Comparison of ENCODE assay signal across 34 cellular contexts in genomic region chr17:7495906-7496434, GRCh38. TPM values are rescaled to one million over a fixed set of nuclear protein-coding genes. Genes with fewer than 3 reads are reported as not detected.
DNase-seq lines count a peak whose midpoint lies in the region; ATAC-seq, FAIRE-seq and TF ChIP-seq lines count a peak whose summit lies in the region.
"Had no signal": no experiment of that assay in that cellular context is flagged by ENCODE, and none has a peak within 500 bp of the region (broad histone marks: within the 10 kb centered on the region; RNA-seq: fewer than 3 reads in every experiment).

No MANE protein-coding gene starts in this region.

- no peak for TF ChIP-seq POLR2A in endothelial cell of umbilical vein (IDR thresholded peaks at IDR 0.05; ENCODE audit: low read depth, low read length)

- ATAC-seq in psoas muscle (peak in 1 of 4 donors; percentile 3), GM18870 (IDR thresholded peaks at IDR 0.05; ENCODE audit: unreplicated experiment) (no peak)

- H4K20me1 ChIP-seq in endothelial cell of umbilical vein (replicated peaks; ENCODE audit: control insufficient read depth, extremely low read depth, insufficient read depth, low read length) = peaks cover 4% of the 10 kb centered on the region

- no peaks in the 10 kb centered on the region for H3K9me1 ChIP-seq in endothelial cell of umbilical vein (replicated peaks; ENCODE audit: control insufficient read depth, extremely low read depth, insufficient read depth, low read length)

- H3K4me1 ChIP-seq in HUES6 (ENCODE audit: control insufficient read depth, insufficient read depth, low read length) = no peaks in the 10 kb centered on the region
- H3K4me1 ChIP-seq in endothelial cell of umbilical vein (ENCODE audit: control insufficient read depth, extremely low read depth, insufficient read depth, low read length) = peaks cover 23% of the 10 kb centered on the region
- no peaks in the 10 kb centered on the region for H3K4me1 ChIP-seq in psoas muscle
- H3K4me1 ChIP-seq: Caco-2, parathyroid adenoma, SJSA1 had no signal

- POLR2A ChIA-PET in AG04450 (lab: Yijun Ruan, JAX) = interaction anchor here (0.8 kb wide), 1 partner anchor 65 kb away, joined by 5 read pairs; no protein-coding TSS in a partner anchor
- POLR2A ChIA-PET in endothelial cell of umbilical vein (lab: Charles Lee) = no interaction called here

- peaks cover 53% of the 10 kb centered on the region for H3K79me2 ChIP-seq in endothelial cell of umbilical vein (ENCODE audit: control insufficient read depth, insufficient read depth, low read length)

- no peak for DNase-seq in AG04450 (ENCODE audit: low read depth, low spot score)
- DNase-seq in endothelial cell of umbilical vein (ENCODE audit: low read depth, low spot score) = no peak
- DNase-seq in psoas muscle = no peak
- DNase-seq in epidermal melanocyte (ENCODE audit: insufficient read length, low spot score) = no peak
- DNase-seq in MG63 = no peak
- DNase-seq: activated CD4-positive, alpha-beta T cell treated with anti-CD3 and anti-CD28 coated beads for 48 hours; activated naive CD4-positive, alpha-beta T cell treated with Interleukin-2 at 50 U/mL for 16 hours; amniotic stem cell; Caco-2; DMS53; HCEC 1CT; KG1; mammary epithelial cell; NCI-H1105; NCI-H187 treated with DMSO at 0.1 percent for 48 hours; NCI-H2171; NCI-H82; stimulated activated CD4-positive, alpha-beta T cell treated with anti-CD3 and anti-CD28 coated beads, Interleukin-2, amount 100 ng/mL, for 24 hours; stomach; thyroid gland; WERI-Rb-1 had no signal

- dilution Hi-C loops in endothelial cell of umbilical vein (cut with MboI; ENCODE audit: extremely low pct_ligation_motif_present, low sequenced_read_pairs) = no loop called here

- no peak for TF ChIP-seq CTCF in AG04450 (IDR thresholded peaks at IDR 0.05; ENCODE audit: low read depth, low read length)
- TF ChIP-seq CTCF in endothelial cell of umbilical vein (IDR thresholded peaks at IDR 0.05; ENCODE audit: extremely low read depth in 1 of 2, insufficient read depth in 1 of 2, low read depth in 1 of 2, low read length in 2 of 2) = no peak
- TF ChIP-seq CTCF in psoas muscle (IDR thresholded peaks at IDR 0.05) = no peak

- no peak for FAIRE-seq in endothelial cell of umbilical vein (lab: Jason Lieb, UNC)
- FAIRE-seq: colon had no signal

- no peaks in the 10 kb centered on the region for H3K27me3 ChIP-seq in AG04450 (ENCODE audit: control insufficient read depth, insufficient read depth, low read length)
- H3K27me3 ChIP-seq in HUES6 (ENCODE audit: control insufficient read depth, insufficient read depth, low read length) = no peaks in the 10 kb centered on the region
- H3K27me3 ChIP-seq in endothelial cell of umbilical vein (ENCODE audit: control insufficient read depth in 2 of 2, insufficient read depth in 2 of 2, low read length in 2 of 2) = no peaks in the 10 kb centered on the region
- H3K27me3 ChIP-seq in psoas muscle (ENCODE audit: insufficient read depth in 3 of 3, low read length in 2 of 3) = no peaks in the 10 kb centered on the region
- no peaks in the 10 kb centered on the region for H3K27me3 ChIP-seq in MG63
- H3K27me3 ChIP-seq: BLaER1 treated with 17β-estradiol and CSF1 and Interleukin-3, amounts not matched to agents 10 nM and 100 nM; SJSA1; stomach; thyroid gland had no signal

- CTCF ChIA-PET in AG04450 (lab: Charles Lee) = interaction anchor here (0.7 to 1.0 kb wide), 4 partner anchors 17 to 139 kb away, joined by 3 to 4 read pairs (median 4); no protein-coding TSS in a partner anchor
- CTCF ChIA-PET in endothelial cell of umbilical vein (lab: Charles Lee) = interaction anchor here (1.0 to 2.6 kb wide), 4 partner anchors 8 to 140 kb away, joined by 4 to 22 read pairs (median 11); partner anchors contain the start of gene SENP3

- H3K9me3 ChIP-seq in AG04450 (ENCODE audit: control insufficient read depth, insufficient read depth, low read length) (no peaks in the 10 kb centered on the region; the same call in 1 of the 2 replicates), HUES6 (ENCODE audit: control insufficient read depth, insufficient read depth, low read depth, low read length) (no peaks in the 10 kb centered on the region), endothelial cell of umbilical vein (replicated peaks; ENCODE audit: control insufficient read depth, insufficient read depth, low read length) (no peaks in the 10 kb centered on the region), psoas muscle (no peaks in the 10 kb centered on the region), MG63 (no peaks in the 10 kb centered on the region)
- H3K9me3 ChIP-seq: BLaER1 treated with 17β-estradiol and CSF1 and Interleukin-3, amounts not matched to agents 10 nM and 100 nM; Caco-2; SJSA1; stomach; thyroid gland had no signal

- H3K4me3 ChIP-seq in AG04450 (ENCODE audit: low read depth, low read length) = no peak overlapping the region
- H3K4me3 ChIP-seq in HUES6 (ENCODE audit: low read depth, low read length) = no peak overlapping the region
- no peak overlapping the region for H3K4me3 ChIP-seq in endothelial cell of umbilical vein (replicated peaks in 1 of 3; ENCODE audit: insufficient read depth in 1 of 3, low read depth in 1 of 3, low read length in 3 of 3)
- H3K4me3 ChIP-seq in psoas muscle = no peak overlapping the region
- H3K4me3 ChIP-seq in MG63 = no peak overlapping the region
- H3K4me3 ChIP-seq: BLaER1 treated with 17β-estradiol and CSF1 and Interleukin-3, amounts not matched to agents 10 nM and 100 nM; SJSA1; stomach; thyroid gland had no signal

- H3K36me3 ChIP-seq in HUES6 (ENCODE audit: control insufficient read depth, insufficient read depth, low read length) (peaks cover 79% of the 10 kb centered on the region), endothelial cell of umbilical vein (ENCODE audit: control insufficient read depth in 2 of 2, extremely low read depth in 1 of 2, insufficient read depth in 2 of 2, low read length in 2 of 2) (peaks cover 26 to 29% of the 10 kb centered on the region in 2 experiments), psoas muscle (ENCODE audit: insufficient read depth in 1 of 2, low read depth in 1 of 2) (peaks cover 6 to 65% of the 10 kb centered on the region in 2 donors), MG63 (peaks cover 18% of the 10 kb centered on the region)

- H3K4me2 ChIP-seq in endothelial cell of umbilical vein (ENCODE audit: insufficient read depth, low read length) = no peak overlapping the region
- H3K4me2 ChIP-seq: BLaER1 treated with 17β-estradiol and CSF1 and Interleukin-3, amounts not matched to agents 10 nM and 100 nM had no signal

- WGBS in psoas muscle, 3 donors = 84 to 87% (median 86%) methylated on average over 12 of the region's 12 CpGs

- H3K27ac ChIP-seq in AG04450 (ENCODE audit: low read depth, low read length) = peak overlapping the region; percentile 2
- 0 out of 2 replicates have a peak overlapping the region, but pooled peaks have one; percentile 13 for H3K27ac ChIP-seq in HUES6 (ENCODE audit: low read depth, low read length)
- H3K27ac ChIP-seq in endothelial cell of umbilical vein (ENCODE audit: insufficient read depth, low read depth, low read length) = peak overlapping the region; percentile 51
- H3K27ac ChIP-seq in psoas muscle = peak overlapping the region; percentile 60
- H3K27ac ChIP-seq: BLaER1 treated with 17β-estradiol and CSF1 and Interleukin-3, amounts not matched to agents 10 nM and 100 nM; HL-60; parathyroid adenoma; SJSA1; thyroid gland; WERI-Rb-1 had no signal

- H2AFZ ChIP-seq in endothelial cell of umbilical vein (ENCODE audit: low read depth, low read length) = no peak overlapping the region
- H2AFZ ChIP-seq: parathyroid adenoma had no signal

- BruUV-seq in endothelial cell of umbilical vein (replicated peaks; lab: Mats Ljungman, UMichigan) = no TSS peak

- no peak overlapping the region for H3K9ac ChIP-seq in HUES6 (ENCODE audit: low read length)
- H3K9ac ChIP-seq in endothelial cell of umbilical vein (replicated peaks; ENCODE audit: extremely low read depth, insufficient read depth, low read length) = no peak overlapping the region
- H3K9ac ChIP-seq: parathyroid adenoma had no signal

- intact Hi-C loops in endothelial cell of umbilical vein (cut with micrococcal nuclease) (loop anchor here (2.0 kb wide), 1 partner anchor 139 kb away; no protein-coding TSS in a partner anchor), psoas muscle (cut with DNase I) (no loop called here)

RNA-seq across cellular contexts. Expression of gene POLR2A, which starts 11.8 kb away (rescaled TPM):
- polyA plus RNA-seq in AG04450 (2011; rRNA removed) = 18.4 and 35.0 TPM in 2 replicates
- polyA minus RNA-seq in AG04450 (2011; rRNA and poly(A)+ RNA removed) = 207 and 320 TPM in 2 replicates
- total RNA-seq in endothelial cell of umbilical vein = 145 and 151 TPM in 2 replicates
- polyA plus RNA-seq in endothelial cell of umbilical vein = 25.1 and 45.9 TPM in 2 replicates
- 26.0 and 30.8 TPM in 2 replicates for polyA plus RNA-seq in endothelial cell of umbilical vein (2011; cell fraction: cytosol; rRNA removed)
- 107 and 129 TPM in 2 replicates for polyA plus RNA-seq in endothelial cell of umbilical vein (2011; cell fraction: nucleus; rRNA removed)
- 70.9 and 97.1 TPM in 2 replicates for polyA plus RNA-seq in endothelial cell of umbilical vein (2012)
- 213 and 226 TPM in 2 replicates for polyA minus RNA-seq in endothelial cell of umbilical vein
- polyA minus RNA-seq in endothelial cell of umbilical vein (2011; cell fraction: cytosol; rRNA and poly(A)+ RNA removed) = 88.7 TPM
- polyA minus RNA-seq in endothelial cell of umbilical vein (2011; cell fraction: nucleus; rRNA and poly(A)+ RNA removed) = 158 and 169 TPM in 2 replicates
- 10 to 100 TPM; 42.7 to 74.3 (median 56.9) TPM for total RNA-seq in psoas muscle
- 10 to 100 TPM in 2 of 3 donors, 1 to 10 TPM in 1; 8.0 to 68.7 (median 15.0) TPM for polyA plus RNA-seq in psoas muscle
- 11.5 and 16.2 TPM in 2 replicates for total RNA-seq in MG63 (2014; rRNA removed; shearing (Covaris generic); ENCODE audit: low replicate concordance)

RNA-seq across cellular contexts. Expression of gene SLC35G6, which starts 14.7 kb away (rescaled TPM):
- polyA plus RNA-seq in AG04450 (2011; rRNA removed) = not detected in 2 replicates
- polyA minus RNA-seq in AG04450 (2011; rRNA and poly(A)+ RNA removed) = not detected in 2 replicates
- total RNA-seq in endothelial cell of umbilical vein = not detected in 2 replicates
- not detected in 2 replicates for polyA plus RNA-seq in endothelial cell of umbilical vein
- polyA plus RNA-seq in endothelial cell of umbilical vein (2011; cell fraction: cytosol; rRNA removed) = not detected in 2 replicates
- polyA plus RNA-seq in endothelial cell of umbilical vein (2011; cell fraction: nucleus; rRNA removed) = not detected in 2 replicates
- 0.16 TPM in 1 of 2 replicates, not detected in the other for polyA plus RNA-seq in endothelial cell of umbilical vein (2012)
- polyA minus RNA-seq in endothelial cell of umbilical vein = not detected in 2 replicates
- not detected for polyA minus RNA-seq in endothelial cell of umbilical vein (2011; cell fraction: cytosol; rRNA and poly(A)+ RNA removed)
- not detected in 2 replicates for polyA minus RNA-seq in endothelial cell of umbilical vein (2011; cell fraction: nucleus; rRNA and poly(A)+ RNA removed)
- total RNA-seq in psoas muscle = not detected
- polyA plus RNA-seq in psoas muscle = under 1 TPM in 1 of 3 donors, not detected in 2; 0.05 TPM
- total RNA-seq in MG63 (2014; rRNA removed; shearing (Covaris generic); ENCODE audit: low replicate concordance) = not detected in 2 replicates
- total RNA-seq: Caco-2, epithelial cell of proximal tubule, kidney epithelial cell, mammary epithelial cell, MCF 10A, mucosa of gallbladder, NCI-H460, SJSA1, stomach, thyroid gland had no signal
- polyA plus RNA-seq: mammary epithelial cell, neural cell, stomach had no signal

RNA-seq across cellular contexts. Expression of gene ZBTB4, which starts 16.5 kb away (rescaled TPM):
- polyA plus RNA-seq in AG04450 (2011; rRNA removed) (18.8 and 22.3 TPM in 2 replicates), endothelial cell of umbilical vein (15.1 and 15.7 TPM in 2 replicates), psoas muscle (10 to 100 TPM; 10.3 to 20.2 (median 13.5) TPM)
- 28.8 and 32.5 TPM in 2 replicates for polyA minus RNA-seq in AG04450 (2011; rRNA and poly(A)+ RNA removed)
- total RNA-seq in endothelial cell of umbilical vein (26.5 and 27.4 TPM in 2 replicates), psoas muscle (10 to 100 TPM; 29.3 to 43.2 (median 35.5) TPM)
- polyA plus RNA-seq in endothelial cell of umbilical vein (2011; cell fraction: cytosol; rRNA removed) = 9.4 and 11.8 TPM in 2 replicates
- 18.0 and 18.5 TPM in 2 replicates for polyA plus RNA-seq in endothelial cell of umbilical vein (2011; cell fraction: nucleus; rRNA removed)
- 20.6 and 25.2 TPM in 2 replicates for polyA plus RNA-seq in endothelial cell of umbilical vein (2012)
- polyA minus RNA-seq in endothelial cell of umbilical vein = 29.2 and 30.0 TPM in 2 replicates
- polyA minus RNA-seq in endothelial cell of umbilical vein (2011; cell fraction: cytosol; rRNA and poly(A)+ RNA removed) = 11.8 TPM
- 12.3 and 15.1 TPM in 2 replicates for polyA minus RNA-seq in endothelial cell of umbilical vein (2011; cell fraction: nucleus; rRNA and poly(A)+ RNA removed)
- total RNA-seq in MG63 (2014; rRNA removed; shearing (Covaris generic); ENCODE audit: low replicate concordance) = 5.3 and 6.0 TPM in 2 replicates

RNA-seq across cellular contexts. Expression of gene CHRNB1, which starts 51.1 kb away (rescaled TPM):
- polyA plus RNA-seq in AG04450 (2011; rRNA removed) = 5.3 and 6.3 TPM in 2 replicates
- 2.9 and 4.2 TPM in 2 replicates for polyA minus RNA-seq in AG04450 (2011; rRNA and poly(A)+ RNA removed)
- 5.4 and 5.6 TPM in 2 replicates for total RNA-seq in endothelial cell of umbilical vein
- polyA plus RNA-seq in endothelial cell of umbilical vein = 9.3 and 9.6 TPM in 2 replicates
- 9.6 and 9.9 TPM in 2 replicates for polyA plus RNA-seq in endothelial cell of umbilical vein (2011; cell fraction: cytosol; rRNA removed)
- 2.8 and 3.2 TPM in 2 replicates for polyA plus RNA-seq in endothelial cell of umbilical vein (2011; cell fraction: nucleus; rRNA removed)
- 3.7 and 5.6 TPM in 2 replicates for polyA plus RNA-seq in endothelial cell of umbilical vein (2012)
- polyA minus RNA-seq in endothelial cell of umbilical vein = 7.7 and 8.9 TPM in 2 replicates
- not detected for polyA minus RNA-seq in endothelial cell of umbilical vein (2011; cell fraction: cytosol; rRNA and poly(A)+ RNA removed)
- polyA minus RNA-seq in endothelial cell of umbilical vein (2011; cell fraction: nucleus; rRNA and poly(A)+ RNA removed) = 0.82 and 1.9 TPM in 2 replicates
- total RNA-seq in psoas muscle = 100 to 1,000 TPM; 107 to 190 (median 147) TPM
- polyA plus RNA-seq in psoas muscle = 100 to 1,000 TPM in 1 of 3 donors, 10 to 100 TPM in 2; 73.0 to 118 (median 91.7) TPM
- total RNA-seq in MG63 (2014; rRNA removed; shearing (Covaris generic); ENCODE audit: low replicate concordance) = 0.20 and 6.2 TPM in 2 replicates

RNA-seq across cellular contexts. Expression of gene TNFSF12, which starts 52.9 kb away (rescaled TPM):
- polyA plus RNA-seq in AG04450 (2011; rRNA removed) (26.0 and 27.1 TPM in 2 replicates), endothelial cell of umbilical vein (39.4 and 40.5 TPM in 2 replicates), psoas muscle (10 to 100 TPM; 10.2 to 18.9 (median 13.8) TPM)
- 7.1 and 10.1 TPM in 2 replicates for polyA minus RNA-seq in AG04450 (2011; rRNA and poly(A)+ RNA removed)
- total RNA-seq in endothelial cell of umbilical vein (21.0 and 28.4 TPM in 2 replicates), psoas muscle (10 to 100 TPM; 14.3 to 23.4 (median 15.6) TPM)
- 25.6 and 34.9 TPM in 2 replicates for polyA plus RNA-seq in endothelial cell of umbilical vein (2011; cell fraction: cytosol; rRNA removed)
- 11.2 and 15.0 TPM in 2 replicates for polyA plus RNA-seq in endothelial cell of umbilical vein (2011; cell fraction: nucleus; rRNA removed)
- polyA plus RNA-seq in endothelial cell of umbilical vein (2012) = 17.3 and 30.7 TPM in 2 replicates
- 8.6 and 13.0 TPM in 2 replicates for polyA minus RNA-seq in endothelial cell of umbilical vein
- polyA minus RNA-seq in endothelial cell of umbilical vein (2011; cell fraction: cytosol; rRNA and poly(A)+ RNA removed) = 1.3 TPM
- 2.6 and 3.4 TPM in 2 replicates for polyA minus RNA-seq in endothelial cell of umbilical vein (2011; cell fraction: nucleus; rRNA and poly(A)+ RNA removed)
- 0.33 TPM in 1 of 2 replicates, not detected in the other for total RNA-seq in MG63 (2014; rRNA removed; shearing (Covaris generic); ENCODE audit: low replicate concordance)
- total RNA-seq: Caco-2 had no signal
- polyA plus RNA-seq: neural cell had no signal

Comparison
In these comparisons a context has a peak if more than half of its experiments do, and no peak if none do; other contexts are left out.
1. H3K27ac ChIP-seq: peak in every context shown above with its lines; median percentile 60 in psoas muscle; 51 in endothelial cell of umbilical vein; 13 in HUES6; 2 in AG04450.